Comparison of ENCODE assay signal across 21 cellular contexts in genomic region chr2:3142961-3143571, GRCh38.
DNase-seq lines count a peak whose midpoint lies in the region; ATAC-seq and TF ChIP-seq lines count a peak whose summit lies in the region.
"Had no signal": no experiment of that assay in that cellular context is flagged by ENCODE, and none has a peak within 500 bp of the region (broad histone marks: within the 10 kb centered on the region; RNA-seq: fewer than 3 reads in every experiment).

No MANE protein-coding gene starts in this region.

- CTCF ChIA-PET in activated CD8-positive, alpha-beta T cell treated with anti-CD3 and anti-CD28 coated beads for 36 hours (lab: Charles Lee), result no interaction called here

- H3K36me3 Mint-ChIP-seq in stimulated activated memory B cell treated with anti-CD40 and anti-IgM and Interleukin-4, amounts not matched to agents 10 μg/mL and 1 μg/mL and 100 μg/mL, for 72 hours, result no peaks in the 10 kb centered on the region
- no peaks in the 10 kb centered on the region for H3K36me3 Mint-ChIP-seq in activated CD8-positive, alpha-beta T cell treated with anti-CD3 and anti-CD28 coated beads for 36 hours (ENCODE audit: low read depth)
- H3K36me3 Mint-ChIP-seq: activated naive CD4-positive, alpha-beta T cell treated with anti-CD3 and anti-CD28 coated beads, Interleukin-2, amount 10 ng/mL, durations not matched to agents 7 days and 5 days had no signal

- H3K4me1 Mint-ChIP-seq in stimulated activated memory B cell treated with anti-CD40 and anti-IgM and Interleukin-4, amounts not matched to agents 10 μg/mL and 1 μg/mL and 100 μg/mL, for 72 hours, result no peaks in the 10 kb centered on the region
- H3K4me1 Mint-ChIP-seq in activated CD8-positive, alpha-beta T cell treated with anti-CD3 and anti-CD28 coated beads for 36 hours (ENCODE audit: low read depth), result no peaks in the 10 kb centered on the region
- H3K4me1 Mint-ChIP-seq: activated naive CD4-positive, alpha-beta T cell treated with anti-CD3 and anti-CD28 coated beads, Interleukin-2, amount 10 ng/mL, durations not matched to agents 7 days and 5 days had no signal

- no peaks in the 10 kb centered on the region for H3K27me3 Mint-ChIP-seq in stimulated activated memory B cell treated with anti-CD40 and anti-IgM and Interleukin-4, amounts not matched to agents 10 μg/mL and 1 μg/mL and 100 μg/mL, for 72 hours
- H3K27me3 Mint-ChIP-seq in activated CD8-positive, alpha-beta T cell treated with anti-CD3 and anti-CD28 coated beads for 36 hours, result no peaks in the 10 kb centered on the region
- H3K27me3 Mint-ChIP-seq: activated naive CD4-positive, alpha-beta T cell treated with anti-CD3 and anti-CD28 coated beads, Interleukin-2, amount 10 ng/mL, durations not matched to agents 7 days and 5 days had no signal

- intact Hi-C loops in activated CD8-positive, alpha-beta T cell treated with anti-CD3 and anti-CD28 coated beads for 36 hours (cut with micrococcal nuclease), result no loop called here

- H3K9me3 Mint-ChIP-seq in stimulated activated memory B cell treated with anti-CD40 and anti-IgM and Interleukin-4, amounts not matched to agents 10 μg/mL and 1 μg/mL and 100 μg/mL, for 72 hours, result no peaks in the 10 kb centered on the region
- H3K9me3 Mint-ChIP-seq in activated CD8-positive, alpha-beta T cell treated with anti-CD3 and anti-CD28 coated beads for 36 hours, result no peaks in the 10 kb centered on the region
- H3K9me3 Mint-ChIP-seq: activated naive CD4-positive, alpha-beta T cell treated with anti-CD3 and anti-CD28 coated beads, Interleukin-2, amount 10 ng/mL, durations not matched to agents 7 days and 5 days had no signal

- ATAC-seq in stimulated activated memory B cell treated with anti-CD40 and anti-IgM and Interleukin-4, amounts not matched to agents 10 μg/mL and 1 μg/mL and 100 μg/mL, for 72 hours, result peak; percentile 10
- ATAC-seq in GM21786 (IDR thresholded peaks at IDR 0.05; ENCODE audit: unreplicated experiment) (no peak), HG02642 (IDR thresholded peaks at IDR 0.05; ENCODE audit: poor library complexity, unreplicated experiment) (no peak)
- no peak for ATAC-seq in activated CD8-positive, alpha-beta T cell treated with anti-CD3 and anti-CD28 coated beads for 36 hours

- POLR2A ChIA-PET in activated CD8-positive, alpha-beta T cell treated with anti-CD3 and anti-CD28 coated beads for 36 hours (lab: Charles Lee), result no interaction called here

- TF ChIP-seq CTCF in activated CD8-positive, alpha-beta T cell treated with anti-CD3 and anti-CD28 coated beads for 36 hours (IDR thresholded peaks at IDR 0.05), result no peak

- no peak overlapping the region for H3K27ac Mint-ChIP-seq in stimulated activated memory B cell treated with anti-CD40 and anti-IgM and Interleukin-4, amounts not matched to agents 10 μg/mL and 1 μg/mL and 100 μg/mL, for 72 hours
- H3K27ac Mint-ChIP-seq in activated CD8-positive, alpha-beta T cell treated with anti-CD3 and anti-CD28 coated beads for 36 hours, result no peak overlapping the region
- H3K27ac Mint-ChIP-seq: activated naive CD4-positive, alpha-beta T cell treated with anti-CD3 and anti-CD28 coated beads, Interleukin-2, amount 10 ng/mL, durations not matched to agents 7 days and 5 days had no signal

- H3K4me3 Mint-ChIP-seq in stimulated activated memory B cell treated with anti-CD40 and anti-IgM and Interleukin-4, amounts not matched to agents 10 μg/mL and 1 μg/mL and 100 μg/mL, for 72 hours, result no peak overlapping the region
- no peak overlapping the region for H3K4me3 Mint-ChIP-seq in activated CD8-positive, alpha-beta T cell treated with anti-CD3 and anti-CD28 coated beads for 36 hours
- H3K4me3 Mint-ChIP-seq: activated naive CD4-positive, alpha-beta T cell treated with anti-CD3 and anti-CD28 coated beads, Interleukin-2, amount 10 ng/mL, durations not matched to agents 7 days and 5 days had no signal

- DNase-seq in NCI-H2227 (lab: John Stamatoyannopoulos, UW; ENCODE audit: unreplicated experiment) (peak; percentile 12), NCI-H2227 treated with DMSO at 0.1 percent for 48 hours (lab: John Stamatoyannopoulos, UW) (no peak), anterior cingulate cortex (lab: John Stamatoyannopoulos, UW) (peak in 30 of 58 donors; percentile 24 to 80 (median 48)), medulla oblongata (ENCODE audit: extremely low spot score) (peak; percentile 54)
- DNase-seq in activated CD8-positive, alpha-beta T cell treated with anti-CD3 and anti-CD28 coated beads for 36 hours, result no peak
- DNase-seq: 8988T; activated CD4-positive, alpha-beta T cell treated with anti-CD3 and anti-CD28 coated beads for 4 hours; activated naive CD4-positive, alpha-beta T cell treated with anti-CD3 and anti-CD28 coated beads, Interleukin-2, amount 10 ng/mL, durations not matched to agents 7 days and 5 days; COR-L47; dermis blood vessel endothelial cell; DMS79; IMR-90; kidney; lower lobe of right lung; NCI-H1105; NCI-H2029 treated with DMSO at 0.1 percent for 48 hours; retina; stimulated activated CD4-positive, alpha-beta T cell treated with anti-CD3 and anti-CD28 coated beads, Interleukin-2, amount 100 ng/mL, for 24 hours had no signal

Comparison
In these comparisons a context has a peak if more than half of its experiments do, and no peak if none do; other contexts are left out.
1. DNase-seq: peak in NCI-H2227 (single experiment), anterior cingulate cortex (30 of 58) and medulla oblongata (single experiment); none in NCI-H2227 treated with DMSO at 0.1 percent for 48 hours (single experiment) and activated CD8-positive, alpha-beta T cell treated with anti-CD3 and anti-CD28 coated beads for 36 hours (single experiment).